In genomic region chr22:30946354-30946753, GRCh38 we compare ENCODE assay signal across 15 cellular contexts. TPM values are rescaled to one million over a fixed set of nuclear protein-coding genes. Genes with fewer than 3 reads are reported as not detected.
DNase-seq lines count a peak whose midpoint lies in the region; ATAC-seq, FAIRE-seq and TF ChIP-seq lines count a peak whose summit lies in the region.
"Had no signal": no experiment of that assay in that cellular context is flagged by ENCODE, and none has a peak within 500 bp of the region (broad histone marks: within the 10 kb centered on the region; RNA-seq: fewer than 3 reads in every experiment).

No MANE protein-coding gene starts in this region.

- peaks cover 81% of the 10 kb centered on the region for H3K36me3 ChIP-seq in cardiac muscle cell
- peaks cover 18 to 26% of the 10 kb centered on the region in 2 experiments for H3K36me3 ChIP-seq in keratinocyte (ENCODE audit: control insufficient read depth in 2 of 2, extremely low read depth in 1 of 2, insufficient read depth in 2 of 2, low read length in 2 of 2)
- H3K36me3 ChIP-seq in mesenchymal stem cell (ENCODE audit: control insufficient read depth in 1 of 2, insufficient read depth in 2 of 2, low read depth in 1 of 2, low read length in 2 of 2): peaks cover 69 to 97% of the 10 kb centered on the region in 2 experiments
- peaks cover 92% of the 10 kb centered on the region for H3K36me3 ChIP-seq in MG63

- no peaks in the 10 kb centered on the region for H4K20me1 ChIP-seq in keratinocyte (ENCODE audit: control insufficient read depth, extremely low read depth, insufficient read depth, low read length)

- no peak overlapping the region for H2AFZ ChIP-seq in keratinocyte (ENCODE audit: control insufficient read depth, low read length)
- no peak overlapping the region for H2AFZ ChIP-seq in mesenchymal stem cell (ENCODE audit: low read depth, low read length)
- H2AFZ ChIP-seq: parathyroid adenoma had no signal

- H3K79me1 ChIP-seq in mesenchymal stem cell (replicated peaks; ENCODE audit: low read length, poor library complexity, severe bottlenecking): peaks cover 43% of the 10 kb centered on the region

- H3K4me3 ChIP-seq in cardiac muscle cell (no peak overlapping the region), keratinocyte (ENCODE audit: control insufficient read depth in 2 of 3, extremely low read depth in 1 of 3, insufficient read depth in 2 of 3, low read depth in 1 of 3, low read length in 3 of 3) (no peak overlapping the region), mesenchymal stem cell (ENCODE audit: insufficient read depth in 1 of 2, low read depth in 1 of 2, low read length in 2 of 2) (no peak overlapping the region), MG63 (no peak overlapping the region)
- H3K4me3 ChIP-seq: coronary artery had no signal

- H3K27ac ChIP-seq in cardiac muscle cell (peak overlapping the region; percentile 4), angular gyrus (ENCODE audit: low read depth, low read length) (peak overlapping the region; percentile 56), keratinocyte (ENCODE audit: control insufficient read depth, insufficient read depth, low read length) (peak overlapping the region; percentile 65), temporal lobe (ENCODE audit: low read depth, low read length) (peak overlapping the region; percentile 83), mesenchymal stem cell (ENCODE audit: low read length, poor library complexity, severe bottlenecking) (no peak overlapping the region)
- H3K27ac ChIP-seq: parathyroid adenoma had no signal

- H3K4me2 ChIP-seq in keratinocyte (ENCODE audit: control insufficient read depth, extremely low read depth, insufficient read depth, low read depth, low read length) (peak overlapping the region; percentile 43), mesenchymal stem cell (ENCODE audit: low read length, poor library complexity, severe bottlenecking) (no peak overlapping the region)

- H3K27me3 ChIP-seq in cardiac muscle cell: no peaks in the 10 kb centered on the region
- H3K27me3 ChIP-seq in keratinocyte (ENCODE audit: control insufficient read depth, extremely low read depth, insufficient read depth, low read length): no peaks in the 10 kb centered on the region
- H3K27me3 ChIP-seq in mesenchymal stem cell (ENCODE audit: control insufficient read depth in 1 of 2, insufficient read depth in 1 of 2, low read length in 2 of 2): no peaks in the 10 kb centered on the region
- H3K27me3 ChIP-seq in MG63: no peaks in the 10 kb centered on the region

- no peak overlapping the region for H2BK12ac ChIP-seq in mesenchymal stem cell (ENCODE audit: low read length in 2 of 2)

- no peak for TF ChIP-seq CTCF in cardiac muscle cell (IDR thresholded peaks at IDR 0.05; ENCODE audit: low read depth, low read length)
- no peak for TF ChIP-seq CTCF in keratinocyte (optimal IDR thresholded peaks at IDR 0.05 in 1 of 3, IDR thresholded peaks at IDR 0.05 in 1 of 3, conservative IDR thresholded peaks at IDR 0.05 in 1 of 3; ENCODE audit: extremely low read depth in 1 of 3, insufficient read depth in 2 of 3, low read length in 3 of 3)

- H3K18ac ChIP-seq in mesenchymal stem cell (ENCODE audit: low read depth in 1 of 2, low read length in 2 of 2): no peak overlapping the region

- H3K23ac ChIP-seq in mesenchymal stem cell (ENCODE audit: low read length in 2 of 2): no peak overlapping the region

- no peak overlapping the region for H2AK5ac ChIP-seq in mesenchymal stem cell (ENCODE audit: low read length, severe bottlenecking)

- no peak overlapping the region for H3K14ac ChIP-seq in mesenchymal stem cell (ENCODE audit: low read length in 2 of 2)

- no peak for ATAC-seq in left ventricle myocardium superior

- FAIRE-seq in keratinocyte (lab: Jason Lieb, UNC): no peak

- no peak overlapping the region for H2BK15ac ChIP-seq in mesenchymal stem cell (ENCODE audit: low read depth, poor library complexity, severe bottlenecking)

- no peaks in the 10 kb centered on the region for H3K9me1 ChIP-seq in keratinocyte (ENCODE audit: control insufficient read depth, extremely low read depth, insufficient read depth, low read length)

- H2BK5ac ChIP-seq in mesenchymal stem cell (ENCODE audit: low read depth, low read length, poor library complexity, severe bottlenecking): no peak overlapping the region

- peak overlapping the region; percentile 7 for H3K9ac ChIP-seq in keratinocyte (ENCODE audit: control insufficient read depth, extremely low read depth, insufficient read depth, low read length)
- no peak overlapping the region for H3K9ac ChIP-seq in mesenchymal stem cell (ENCODE audit: low read length)
- H3K9ac ChIP-seq: parathyroid adenoma had no signal

- H3K4ac ChIP-seq in mesenchymal stem cell (ENCODE audit: low read depth in 1 of 2, low read length in 2 of 2): no peak overlapping the region

- no peak overlapping the region for H4K91ac ChIP-seq in mesenchymal stem cell (ENCODE audit: low read length)

- no peaks in the 10 kb centered on the region for H3K79me2 ChIP-seq in keratinocyte (ENCODE audit: control insufficient read depth, insufficient read depth, low read length)
- H3K79me2 ChIP-seq: parathyroid adenoma had no signal

- no peak overlapping the region for H2BK120ac ChIP-seq in mesenchymal stem cell (ENCODE audit: low read depth, low read length)

- intact Hi-C loops in left ventricle myocardium superior (cut with micrococcal nuclease): loop anchor here (5.0 kb wide), 2 partner anchors 136 to 201 kb away; partner anchors contain the start of gene SMTN

- H4K8ac ChIP-seq in mesenchymal stem cell (ENCODE audit: low read length): no peak overlapping the region

- WGBS in mesenchymal stem cell: 83% methylated on average over 7 of the region's 7 CpGs

- dilution Hi-C loops in keratinocyte (cut with MboI; ENCODE audit: extremely low pct_ligation_motif_present, low sequenced_read_pairs): no loop called here

- H3K4me1 ChIP-seq in cardiac muscle cell (ENCODE audit: low read depth): peaks cover 8% of the 10 kb centered on the region
- peaks cover 38% of the 10 kb centered on the region for H3K4me1 ChIP-seq in keratinocyte (ENCODE audit: control insufficient read depth, extremely low read depth, insufficient read depth, low read length)
- H3K4me1 ChIP-seq in mesenchymal stem cell (ENCODE audit: control insufficient read depth, insufficient read depth, low read depth, low read length): no peaks in the 10 kb centered on the region

- DNase-seq in cardiac muscle cell (ENCODE audit: low read depth in 1 of 2, low spot score in 1 of 2) (no peak), left ventricle myocardium superior (no peak), keratinocyte (ENCODE audit: low read depth, low spot score) (no peak), mesenchymal stem cell (no peak), MG63 (no peak), amniotic stem cell (lab: John Stamatoyannopoulos, UW) (no peak)
- DNase-seq: activated CD4-positive, CD25-positive, alpha-beta regulatory T cell treated with anti-CD3 and anti-CD28 coated beads, Interleukin-2, amount 50 U/mL, for 72 hours; NCI-H187 treated with DMSO at 0.1 percent for 48 hours; SHP77 treated with DMSO at 0.1 percent for 48 hours; stimulated activated CD4-positive, alpha-beta T cell treated with anti-CD3 and anti-CD28 coated beads, Interleukin-12 subunit alpha, Interleukin-12 subunit beta, amount 100 ng/mL, for 4 hours; T-helper 9 cell had no signal

- H3K9me3 ChIP-seq in cardiac muscle cell (ENCODE audit: low read depth) (no peaks in the 10 kb centered on the region), keratinocyte (ENCODE audit: control insufficient read depth, low read depth, low read length) (no peaks in the 10 kb centered on the region), mesenchymal stem cell (ENCODE audit: control insufficient read depth, low read length) (no peaks in the 10 kb centered on the region), MG63 (no peaks in the 10 kb centered on the region)

RNA-seq across cellular contexts. Expression of gene MORC2, which starts 22.2 kb away (rescaled TPM):
- 28.8 and 30.3 TPM in 2 replicates for total RNA-seq in cardiac muscle cell
- polyA plus RNA-seq in cardiac muscle cell: 19.4 and 39.4 TPM in 2 replicates
- total RNA-seq in left ventricle myocardium superior: 18.8 TPM
- 7.9 to 14.1 TPM (median 12.5 TPM) in 3 replicates for polyA plus RNA-seq in keratinocyte
- polyA plus RNA-seq in keratinocyte (2011; ENCODE audit: low read depth): 36.1 TPM
- 11.3 and 12.8 TPM in 2 replicates for polyA plus RNA-seq in keratinocyte (2011; cell fraction: cytosol; rRNA removed)
- polyA plus RNA-seq in keratinocyte (2011; cell fraction: nucleus; rRNA removed): 40.4 and 51.6 TPM in 2 replicates
- 17.1 and 21.7 TPM in 2 replicates for polyA plus RNA-seq in keratinocyte (2012; ENCODE audit: low replicate concordance)
- polyA minus RNA-seq in keratinocyte: 17.8 to 46.7 TPM (median 27.0 TPM) in 3 replicates
- 13.2 TPM for polyA minus RNA-seq in keratinocyte (2011; cell fraction: cytosol; rRNA and poly(A)+ RNA removed)
- 21.7 and 53.1 TPM in 2 replicates for polyA minus RNA-seq in keratinocyte (2011; cell fraction: nucleus; rRNA and poly(A)+ RNA removed)
- 25.3 TPM for total RNA-seq in temporal lobe
- polyA plus RNA-seq in mesenchymal stem cell (2013, experiment 1 of 2): 21.4 TPM
- polyA plus RNA-seq in mesenchymal stem cell (2013, experiment 2 of 2): 21.9 TPM
- total RNA-seq in MG63 (2014; rRNA removed; shearing (Covaris generic); ENCODE audit: low replicate concordance): 18.9 and 32.4 TPM in 2 replicates

RNA-seq across cellular contexts. Expression of gene TUG1, which starts 22.7 kb away (rescaled TPM):
- total RNA-seq in cardiac muscle cell: 54.9 and 85.5 TPM in 2 replicates
- polyA plus RNA-seq in cardiac muscle cell: 58.9 and 75.9 TPM in 2 replicates
- total RNA-seq in left ventricle myocardium superior: 32.7 TPM
- polyA plus RNA-seq in keratinocyte: 47.7 to 84.0 TPM (median 77.1 TPM) in 3 replicates
- polyA plus RNA-seq in keratinocyte (2011; ENCODE audit: low read depth): 33.4 TPM
- 20.5 and 47.1 TPM in 2 replicates for polyA plus RNA-seq in keratinocyte (2011; cell fraction: cytosol; rRNA removed)
- 199 and 239 TPM in 2 replicates for polyA plus RNA-seq in keratinocyte (2011; cell fraction: nucleus; rRNA removed)
- 26.8 and 35.8 TPM in 2 replicates for polyA plus RNA-seq in keratinocyte (2012; ENCODE audit: low replicate concordance)
- 36.8 to 68.2 TPM (median 46.4 TPM) in 3 replicates for polyA minus RNA-seq in keratinocyte
- 14.0 TPM for polyA minus RNA-seq in keratinocyte (2011; cell fraction: cytosol; rRNA and poly(A)+ RNA removed)
- 47.9 and 95.3 TPM in 2 replicates for polyA minus RNA-seq in keratinocyte (2011; cell fraction: nucleus; rRNA and poly(A)+ RNA removed)
- 103 TPM for total RNA-seq in temporal lobe
- 73.4 TPM for polyA plus RNA-seq in mesenchymal stem cell (2013, experiment 1 of 2)
- 71.8 TPM for polyA plus RNA-seq in mesenchymal stem cell (2013, experiment 2 of 2)
- 17.5 and 18.7 TPM in 2 replicates for total RNA-seq in MG63 (2014; rRNA removed; shearing (Covaris generic); ENCODE audit: low replicate concordance)
